Comparison of ENCODE assay signal across 1 cellular context in genomic region chr17:35764123-35764991, GRCh38.
TF ChIP-seq lines count a peak whose summit lies in the region.

No MANE protein-coding gene starts in this region.

TF ChIP-seq in HepG2, 621 proteins besides CTCF, POLR2A, EP300 and RAD21 (continued from another document and continues in another):
- TF ChIP-seq ZBTB33 (CRISPR knock-in tag; IDR thresholded peaks at IDR 0.05) (no peak), AGO1 (IDR thresholded peaks at IDR 0.05; ENCODE audit: low read depth, low read length, poor library complexity, severe bottlenecking) (no peak), CREBL2 (CRISPR knock-in tag; IDR thresholded peaks at IDR 0.05; ENCODE audit: borderline replicate concordance) (no peak; the same call in 1 of the 2 replicates), ZNF10 (CRISPR knock-in tag; IDR thresholded peaks at IDR 0.05; ENCODE audit: borderline replicate concordance, low read depth) (no peak), ZNF891 (CRISPR knock-in tag; IDR thresholded peaks at IDR 0.05) (peak; percentile 57; the same call in 1 of the 2 replicates), ARNT (IDR thresholded peaks at IDR 0.05) (no peak), RFX3 (CRISPR knock-in tag; IDR thresholded peaks at IDR 0.05) (no peak), CAMTA2 (CRISPR knock-in tag; IDR thresholded peaks at IDR 0.05; ENCODE audit: borderline replicate concordance) (no peak), ZKSCAN1 (IDR thresholded peaks at IDR 0.05; ENCODE audit: low read length) (no peak), ZBTB21 (CRISPR knock-in tag; IDR thresholded peaks at IDR 0.05) (no peak), MXD1 (CRISPR knock-in tag; IDR thresholded peaks at IDR 0.05) (peak; percentile 34; the same call in 1 of the 2 replicates), ZNF7 (CRISPR knock-in tag; IDR thresholded peaks at IDR 0.05) (no peak), FOXP4 (CRISPR knock-in tag; IDR thresholded peaks at IDR 0.05) (peak; percentile 21; the same call in 1 of the 2 replicates), CREM (IDR thresholded peaks at IDR 0.05) (no peak), CREM (CRISPR knock-in tag; IDR thresholded peaks at IDR 0.05) (no peak), KDM4B (CRISPR knock-in tag; IDR thresholded peaks at IDR 0.05) (no peak), ZNF776 (CRISPR knock-in tag; IDR thresholded peaks at IDR 0.05) (peak; percentile 73; the same call in 1 of the 2 replicates), POLR2G (IDR thresholded peaks at IDR 0.05; ENCODE audit: low read depth, low read length) (no peak), ELF3 (CRISPR knock-in tag; IDR thresholded peaks at IDR 0.05) (no peak), ZNF577 (CRISPR knock-in tag; IDR thresholded peaks at IDR 0.05; ENCODE audit: borderline replicate concordance, low read depth) (0 out of 2 replicates have a peak, but pooled peaks have one; percentile 76), ARID4A (CRISPR knock-in tag; IDR thresholded peaks at IDR 0.05; ENCODE audit: borderline replicate concordance) (peak; percentile 74; the same call in 1 of the 2 replicates), ZNF326 (CRISPR knock-in tag; IDR thresholded peaks at IDR 0.05; ENCODE audit: borderline replicate concordance) (no peak), PAX8 (CRISPR knock-in tag; IDR thresholded peaks at IDR 0.05; ENCODE audit: borderline replicate concordance) (no peak), ZUFSP (CRISPR knock-in tag; IDR thresholded peaks at IDR 0.05; ENCODE audit: borderline replicate concordance) (no peak), ZNF451 (CRISPR knock-in tag; IDR thresholded peaks at IDR 0.05) (peak; percentile 94), NR1H2 (CRISPR knock-in tag; IDR thresholded peaks at IDR 0.05; ENCODE audit: borderline replicate concordance, low read depth) (peak; percentile 64; the same call in 1 of the 2 replicates), PTBP1 (IDR thresholded peaks at IDR 0.05; ENCODE audit: low read depth, low read length, poor library complexity, severe bottlenecking) (no peak), ZSCAN30 (CRISPR knock-in tag; IDR thresholded peaks at IDR 0.05) (no peak), ZNF460 (CRISPR knock-in tag; IDR thresholded peaks at IDR 0.05; ENCODE audit: borderline replicate concordance) (no peak), ZNF597 (CRISPR knock-in tag; IDR thresholded peaks at IDR 0.05) (no peak), MXD3 (CRISPR knock-in tag; IDR thresholded peaks at IDR 0.05) (peak; percentile 93), MAZ (IDR thresholded peaks at IDR 0.05; ENCODE audit: borderline replicate concordance, low read depth, low read length) (peak; percentile 51; the same call in 1 of the 2 replicates), MAZ (CRISPR knock-in tag; IDR thresholded peaks at IDR 0.05; ENCODE audit: low read depth) (peak; percentile 86), ISX (CRISPR knock-in tag; conservative IDR thresholded peaks at IDR 0.05) (peak; percentile 83; the same call in 1 of the 2 replicates), PRDM15 (CRISPR knock-in tag; IDR thresholded peaks at IDR 0.05) (peak; percentile 67; the same call in 1 of the 2 replicates), FOXK1 (CRISPR knock-in tag; IDR thresholded peaks at IDR 0.05; ENCODE audit: borderline replicate concordance, low read depth) (peak; percentile 44; the same call in 1 of the 2 replicates), PAWR (CRISPR knock-in tag; IDR thresholded peaks at IDR 0.05; ENCODE audit: borderline replicate concordance) (0 out of 2 replicates have a peak, but pooled peaks have one; percentile 42), ZMAT5 (CRISPR knock-in tag; IDR thresholded peaks at IDR 0.05; ENCODE audit: borderline replicate concordance, low read depth) (no peak), ZNF263 (CRISPR knock-in tag; IDR thresholded peaks at IDR 0.05) (peak; percentile 97), SALL1 (CRISPR knock-in tag; IDR thresholded peaks at IDR 0.05) (peak; percentile 75), CHD2 (IDR thresholded peaks at IDR 0.05; ENCODE audit: low read depth, low read length) (no peak), ZNF790 (CRISPR knock-in tag; IDR thresholded peaks at IDR 0.05; ENCODE audit: borderline replicate concordance) (peak; percentile 99), ZNF720 (CRISPR knock-in tag; IDR thresholded peaks at IDR 0.05) (no peak), SNAI1 (CRISPR knock-in tag; IDR thresholded peaks at IDR 0.05; ENCODE audit: borderline replicate concordance) (0 out of 2 replicates have a peak, but pooled peaks have one; percentile 76), NONO (IDR thresholded peaks at IDR 0.05) (no peak), NONO (CRISPR knock-in tag; conservative IDR thresholded peaks at IDR 0.05) (peak; percentile 91)
